In the genomic region with DNA sequence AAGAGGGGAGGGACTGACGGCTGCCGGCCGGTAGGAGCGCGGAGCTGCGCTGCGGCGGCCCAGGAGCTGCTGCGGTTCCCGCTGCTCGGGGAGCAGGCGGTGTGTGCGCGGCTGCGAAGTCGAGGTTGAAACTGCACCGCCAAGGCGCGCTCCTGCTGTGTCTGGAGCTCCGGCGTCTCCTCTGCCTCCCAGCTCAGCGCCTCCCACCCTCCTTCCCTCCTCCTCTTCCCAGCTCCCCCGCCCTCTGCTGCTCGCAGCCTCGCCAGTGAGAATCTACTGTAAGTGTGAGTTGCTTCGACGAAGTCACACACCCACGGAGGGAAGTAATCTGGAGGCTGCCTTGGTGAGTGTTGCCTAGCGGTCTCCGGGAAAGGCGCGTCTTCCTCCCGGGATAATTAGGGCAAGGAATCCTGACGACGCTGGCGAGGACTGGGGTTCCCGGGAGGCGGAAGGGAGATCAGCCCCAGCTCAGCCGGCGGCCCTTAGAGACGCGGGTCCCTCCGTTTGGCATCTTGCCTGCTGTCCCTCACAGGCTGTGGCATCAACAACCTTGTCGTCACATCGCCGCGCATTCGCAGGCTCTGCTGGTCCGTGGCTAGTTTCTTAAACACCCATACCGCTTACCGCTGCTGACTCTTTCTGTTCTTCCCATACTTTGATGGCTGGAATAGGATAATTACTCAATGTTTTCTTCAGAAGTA, we compare ENCODE assay signal across 9 cellular contexts. TPM values are rescaled to one million over a fixed set of nuclear protein-coding genes. Genes with fewer than 3 reads are reported as not detected.
DNase-seq lines count a peak whose midpoint lies in the region; TF ChIP-seq lines count a peak whose summit lies in the region.
"Had no signal": no experiment of that assay in that cellular context is flagged by ENCODE, and none has a peak within 500 bp of the region (broad histone marks: within the 10 kb centered on the region; RNA-seq: fewer than 3 reads in every experiment).

A gene (minus strand): TSS at position 159 of the 701 bp plus-strand sequence. CDS start 747 bp downstream, outside the sequence.

- no peak within 1 kb of the TSS for H3K27ac ChIP-seq in Karpas-422 (ENCODE audit: low read length)
- H3K27ac ChIP-seq: BLaER1 had no signal

- H3K4me3 ChIP-seq in Karpas-422 (ENCODE audit: low read length), result no peak within 1 kb of the TSS
- H3K4me3 ChIP-seq: BLaER1 had no signal

- H3K79me2 ChIP-seq in Karpas-422 (ENCODE audit: low read length), result no peaks in the 10 kb centered on the region

- peaks cover 29% of the 10 kb centered on the region for H3K9me3 ChIP-seq in Karpas-422 (ENCODE audit: low read length)

- DNase-seq in NCI-H146 (lab: John Stamatoyannopoulos, UW), result peak; percentile 57
- DNase-seq in NCI-H146 treated with DMSO at 0.1 percent for 48 hours (lab: John Stamatoyannopoulos, UW; ENCODE audit: unreplicated experiment), result no peak
- DNase-seq in NCI-H1694 (lab: John Stamatoyannopoulos, UW), result peak; percentile 62
- peak; percentile 91 for DNase-seq in glutamatergic neuron
- DNase-seq in non-pigmented ciliary epithelial cell (ENCODE audit: low read depth), result peak; percentile 68
- no peak for DNase-seq in Karpas-422
- DNase-seq in immature natural killer cell, result no peak

- H3K9ac ChIP-seq in Karpas-422 (ENCODE audit: low read length), result no peak within 1 kb of the TSS
- H3K9ac ChIP-seq: BLaER1 had no signal

- TF ChIP-seq CTCF in glutamatergic neuron (IDR thresholded peaks at IDR 0.05; ENCODE audit: partially characterized antibody, unreplicated experiment), result peak; percentile 33

- no peaks in the 10 kb centered on the region for H3K36me3 Mint-ChIP-seq in activated naive CD8-positive, alpha-beta T cell
- no peaks in the 10 kb centered on the region for H3K36me3 Mint-ChIP-seq in glutamatergic neuron (ENCODE audit: unreplicated experiment)
- H3K36me3 Mint-ChIP-seq in immature natural killer cell, result peaks cover 0 to 11% (median 3%) of the 10 kb centered on the region in 3 donors

- no peaks in the 10 kb centered on the region for H3K9me3 Mint-ChIP-seq in activated naive CD8-positive, alpha-beta T cell (ENCODE audit: low read depth)
- H3K9me3 Mint-ChIP-seq in glutamatergic neuron (ENCODE audit: unreplicated experiment) (peaks cover 19% of the 10 kb centered on the region), immature natural killer cell (peaks cover 12 to 52% (median 25%) of the 10 kb centered on the region in 6 donors)

- H3K27me3 ChIP-seq in Karpas-422 (ENCODE audit: low read length), result no peaks in the 10 kb centered on the region
- H3K27me3 ChIP-seq: BLaER1 had no signal

- H3K4me1 Mint-ChIP-seq in activated naive CD8-positive, alpha-beta T cell (ENCODE audit: low read depth), result peaks cover 12% of the 10 kb centered on the region
- H3K4me1 Mint-ChIP-seq in glutamatergic neuron (ENCODE audit: low read depth, unreplicated experiment) (peaks cover 10% of the 10 kb centered on the region), immature natural killer cell (peaks cover 0 to 5% of the 10 kb centered on the region in 2 donors)

- H3K36me3 ChIP-seq in Karpas-422 (ENCODE audit: insufficient read depth, low read length), result no peaks in the 10 kb centered on the region
- H3K36me3 ChIP-seq: BLaER1 had no signal

- no peak within 1 kb of the TSS for H3K4me2 ChIP-seq in Karpas-422 (ENCODE audit: low read depth, low read length, poor library complexity, severe bottlenecking)
- H3K4me2 ChIP-seq: BLaER1 had no signal

- H3K9me2 ChIP-seq in Karpas-422 (replicated peaks; ENCODE audit: insufficient read depth, low read length), result no peaks in the 10 kb centered on the region

- no peak within 1 kb of the TSS for H3K27ac Mint-ChIP-seq in activated naive CD8-positive, alpha-beta T cell
- H3K27ac Mint-ChIP-seq in glutamatergic neuron (ENCODE audit: unreplicated experiment), result peak within 1 kb of the TSS; percentile 73
- no peak within 1 kb of the TSS for H3K27ac Mint-ChIP-seq in immature natural killer cell

- H2AFZ ChIP-seq in Karpas-422 (ENCODE audit: low read length), result no peak within 1 kb of the TSS

- peak within 1 kb of the TSS; percentile 46 for H3K4me3 Mint-ChIP-seq in activated naive CD8-positive, alpha-beta T cell
- H3K4me3 Mint-ChIP-seq in glutamatergic neuron (ENCODE audit: unreplicated experiment), result peak within 1 kb of the TSS; percentile 100
- H3K4me3 Mint-ChIP-seq in immature natural killer cell, result peak within 1 kb of the TSS in 1 of 5 donors; percentile 27

- H4K20me1 ChIP-seq in Karpas-422 (ENCODE audit: insufficient read depth, low read depth, low read length), result no peaks in the 10 kb centered on the region
- H4K20me1 ChIP-seq: BLaER1 had no signal

- H3K27me3 Mint-ChIP-seq in activated naive CD8-positive, alpha-beta T cell, result peaks cover 33% of the 10 kb centered on the region
- peaks cover 21% of the 10 kb centered on the region for H3K27me3 Mint-ChIP-seq in glutamatergic neuron (ENCODE audit: unreplicated experiment)
- H3K27me3 Mint-ChIP-seq in immature natural killer cell (ENCODE audit: low read depth in 3 of 3), result peaks cover 5 to 14% (median 10%) of the 10 kb centered on the region in 3 donors

- H3K4me1 ChIP-seq in Karpas-422 (ENCODE audit: low read length), result no peaks in the 10 kb centered on the region
- H3K4me1 ChIP-seq: BLaER1 had no signal

RNA-seq across cellular contexts. Expression of the gene that starts here (rescaled TPM):
- total RNA-seq in glutamatergic neuron (ENCODE audit: unreplicated experiment), result 108 TPM
- total RNA-seq in Karpas-422 (2014; rRNA removed; shearing (Covaris generic); ENCODE audit: low replicate concordance), result 0.14 TPM in 1 of 2 replicates, not detected in the other
- polyA plus RNA-seq in immature natural killer cell, result not detected

Comparison
In these comparisons a context has a peak if more than half of its experiments do, and no peak if none do; other contexts are left out.
1. RNA of the gene that starts here (total RNA-seq): 108 TPM in glutamatergic neuron (single experiment); 0.14 TPM in Karpas-422; every median in the first group is over 10 times any median in the second.
2. DNase-seq: peak in NCI-H146 (single experiment), NCI-H1694 (single experiment), glutamatergic neuron (single experiment) and non-pigmented ciliary epithelial cell (single experiment); none in NCI-H146 treated with DMSO at 0.1 percent for 48 hours (single experiment), Karpas-422 (single experiment) and immature natural killer cell (0 of 3).